ENCODE assay signal across 13 cellular contexts in the genomic region with DNA sequence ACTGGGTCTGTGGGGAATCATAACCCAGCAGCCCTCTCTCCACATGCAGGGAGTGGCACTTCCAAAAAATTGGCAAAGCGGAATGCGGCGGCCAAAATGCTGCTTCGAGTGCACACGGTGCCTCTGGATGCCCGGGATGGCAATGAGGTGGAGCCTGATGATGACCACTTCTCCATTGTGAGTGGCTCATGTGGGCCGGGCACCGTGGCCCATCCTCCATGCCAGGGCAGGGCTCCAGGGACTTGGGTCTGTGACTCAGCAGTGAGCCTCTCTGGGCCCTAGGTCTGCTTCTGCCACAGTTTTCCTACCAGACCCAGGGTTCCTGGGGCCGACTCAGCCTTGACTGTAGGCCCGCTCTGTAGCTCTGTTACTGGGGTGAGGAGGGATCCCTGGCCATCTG. TPM values are rescaled to one million over a fixed set of nuclear protein-coding genes. Genes with fewer than 3 reads are reported as not detected.
DNase-seq lines count a peak whose midpoint lies in the region; ATAC-seq and TF ChIP-seq lines count a peak whose summit lies in the region.
"Had no signal": no experiment of that assay in that cellular context is flagged by ENCODE, and none has a peak within 500 bp of the region (broad histone marks: within the 10 kb centered on the region; RNA-seq: fewer than 3 reads in every experiment).

No MANE protein-coding gene starts in this region.

- no peak overlapping the region for H3K27ac ChIP-seq in BLaER1

- H3K9me3 Mint-ChIP-seq in HFFc6 (no peaks in the 10 kb centered on the region), chondrocyte (ENCODE audit: low read depth) (no peaks in the 10 kb centered on the region)
- H3K9me3 Mint-ChIP-seq in activated CD4-positive, alpha-beta T cell treated with anti-CD3 and anti-CD28 coated beads for 36 hours (ENCODE audit: low read depth), result no peaks in the 10 kb centered on the region
- H3K9me3 Mint-ChIP-seq: T-helper 2 cell treated with Interferon-gamma antibody and Interleukin-4, amounts not matched to agents 5 μg/mL and 100 μg/mL, for 36 hours had no signal

- POLR2A ChIA-PET in activated CD4-positive, alpha-beta T cell treated with anti-CD3 and anti-CD28 coated beads for 36 hours (lab: Charles Lee), result interaction anchor here (0.6 kb wide), 1 partner anchor 277 kb away, joined by 3 read pairs; no protein-coding TSS in a partner anchor

- CTCF ChIA-PET in activated CD4-positive, alpha-beta T cell treated with anti-CD3 and anti-CD28 coated beads for 36 hours (lab: Charles Lee), result interaction anchor here (0.6 to 2.0 kb wide), 3 partner anchors 10 to 184 kb away, joined by 3 to 5 read pairs (median 5); partner anchors contain the start of gene AAAS

- no peak overlapping the region for H3K4me2 ChIP-seq in BLaER1

- H3K9me3 ChIP-seq in BLaER1, result no peaks in the 10 kb centered on the region

- intact Hi-C loops in activated CD4-positive, alpha-beta T cell treated with anti-CD3 and anti-CD28 coated beads for 36 hours (cut with DNase I, micrococcal nuclease), result no loop called here

- peaks cover 59% of the 10 kb centered on the region for H3K36me3 ChIP-seq in BLaER1

- H3K4me3 ChIP-seq in BLaER1, result no peak overlapping the region

- no peak for ATAC-seq in HG02571 (IDR thresholded peaks at IDR 0.05; ENCODE audit: unreplicated experiment)
- no peak for ATAC-seq in activated CD4-positive, alpha-beta T cell treated with anti-CD3 and anti-CD28 coated beads for 36 hours
- ATAC-seq: activated CD8-positive, alpha-beta memory T cell treated with anti-CD3 and anti-CD28 coated beads, Interleukin-2, amount 10 ng/mL, durations not matched to agents 7 days and 5 days had no signal

- no peak for TF ChIP-seq CTCF in HFFc6 (IDR thresholded peaks at IDR 0.05)
- TF ChIP-seq CTCF in chondrocyte (IDR thresholded peaks at IDR 0.05), result no peak

- DNase-seq in HFFc6 (no peak), chondrocyte (ENCODE audit: low spot score) (no peak), occipital lobe (lab: John Stamatoyannopoulos, UW) (peak; percentile 46), NCI-H2227 treated with DMSO at 0.1 percent for 48 hours (lab: John Stamatoyannopoulos, UW) (no peak), AML-193 (lab: John Stamatoyannopoulos, UW) (no peak)
- DNase-seq in activated CD4-positive, alpha-beta T cell treated with anti-CD3 and anti-CD28 coated beads for 36 hours, result no peak
- DNase-seq: activated CD8-positive, alpha-beta memory T cell treated with anti-CD3 and anti-CD28 coated beads, Interleukin-2, amount 10 ng/mL, durations not matched to agents 7 days and 5 days; cerebellar nuclear complex; NCI-H1436 treated with DMSO at 0.1 percent for 48 hours; small intestine had no signal

- H3K27ac Mint-ChIP-seq in HFFc6 (peak overlapping the region; percentile 79), chondrocyte (ENCODE audit: unreplicated experiment) (peak overlapping the region; percentile 87)
- no peak overlapping the region for H3K27ac Mint-ChIP-seq in activated CD4-positive, alpha-beta T cell treated with anti-CD3 and anti-CD28 coated beads for 36 hours
- H3K27ac Mint-ChIP-seq: activated CD8-positive, alpha-beta memory T cell treated with anti-CD3 and anti-CD28 coated beads, Interleukin-2, amount 10 ng/mL, durations not matched to agents 7 days and 5 days had no signal

- peaks cover 32% of the 10 kb centered on the region for H3K4me1 ChIP-seq in BLaER1

- H3K9ac ChIP-seq in BLaER1, result 0 out of 2 replicates have a peak overlapping the region, but pooled peaks have one; percentile 15

- no peak overlapping the region for H3K4me3 Mint-ChIP-seq in HFFc6
- no peak overlapping the region for H3K4me3 Mint-ChIP-seq in chondrocyte (ENCODE audit: unreplicated experiment)
- no peak overlapping the region for H3K4me3 Mint-ChIP-seq in activated CD4-positive, alpha-beta T cell treated with anti-CD3 and anti-CD28 coated beads for 36 hours
- H3K4me3 Mint-ChIP-seq: activated CD8-positive, alpha-beta memory T cell treated with anti-CD3 and anti-CD28 coated beads, Interleukin-2, amount 10 ng/mL, durations not matched to agents 7 days and 5 days; T-helper 2 cell treated with Interferon-gamma antibody and Interleukin-4, amounts not matched to agents 5 μg/mL and 100 μg/mL, for 36 hours had no signal

- peaks cover 42% of the 10 kb centered on the region for H3K4me1 Mint-ChIP-seq in HFFc6 (ENCODE audit: low read depth)
- H3K4me1 Mint-ChIP-seq in chondrocyte (ENCODE audit: low read depth), result peaks cover 44% of the 10 kb centered on the region
- peaks cover 21% of the 10 kb centered on the region for H3K4me1 Mint-ChIP-seq in activated CD4-positive, alpha-beta T cell treated with anti-CD3 and anti-CD28 coated beads for 36 hours

- peaks cover 15% of the 10 kb centered on the region for H3K36me3 Mint-ChIP-seq in HFFc6 (ENCODE audit: low read depth)
- H3K36me3 Mint-ChIP-seq in chondrocyte (ENCODE audit: low read depth), result peaks cover 3% of the 10 kb centered on the region
- H3K36me3 Mint-ChIP-seq in activated CD4-positive, alpha-beta T cell treated with anti-CD3 and anti-CD28 coated beads for 36 hours (ENCODE audit: low read depth), result peaks cover 4% of the 10 kb centered on the region

- no peaks in the 10 kb centered on the region for H4K20me1 ChIP-seq in BLaER1

- no peaks in the 10 kb centered on the region for H3K27me3 ChIP-seq in BLaER1

- H3K27me3 Mint-ChIP-seq in HFFc6 (ENCODE audit: insufficient read depth) (peaks cover 5% of the 10 kb centered on the region), chondrocyte (ENCODE audit: low read depth) (no peaks in the 10 kb centered on the region)
- no peaks in the 10 kb centered on the region for H3K27me3 Mint-ChIP-seq in activated CD4-positive, alpha-beta T cell treated with anti-CD3 and anti-CD28 coated beads for 36 hours
- H3K27me3 Mint-ChIP-seq: activated CD8-positive, alpha-beta memory T cell treated with anti-CD3 and anti-CD28 coated beads, Interleukin-2, amount 10 ng/mL, durations not matched to agents 7 days and 5 days had no signal

RNA-seq across cellular contexts. Expression of gene NPFF, which starts 2.2 kb away (rescaled TPM):
- total RNA-seq in HFFc6 (2021; fragmentation: NEBNext Ultra II Directional; extraction: Animal tissue kit (Norgen Biotek cat#: 25700)), result not detected
- total RNA-seq in chondrocyte (0.92 TPM in 1 of 3 replicates, not detected in the others), occipital lobe (not detected)
- not detected for total RNA-seq in activated CD4-positive, alpha-beta T cell treated with anti-CD3 and anti-CD28 coated beads for 36 hours
- total RNA-seq: activated CD8-positive, alpha-beta memory T cell treated with anti-CD3 and anti-CD28 coated beads, Interleukin-2, amount 10 ng/mL, durations not matched to agents 7 days and 5 days had no signal

RNA-seq across cellular contexts. Expression of gene TARBP2, which starts 4.0 kb away (rescaled TPM):
- 10 to 100 TPM; 35.1 to 41.7 (median 37.1) TPM for total RNA-seq in HFFc6 (2021; fragmentation: NEBNext Ultra II Directional; extraction: Animal tissue kit (Norgen Biotek cat#: 25700))
- total RNA-seq in chondrocyte, result 23.5 to 34.0 TPM (median 24.1 TPM) in 3 replicates
- 28.1 TPM for total RNA-seq in occipital lobe
- total RNA-seq in activated CD4-positive, alpha-beta T cell treated with anti-CD3 and anti-CD28 coated beads for 36 hours, result 10 to 100 TPM; 28.3 to 30.2 TPM

RNA-seq across cellular contexts. Expression of gene MAP3K12, which starts 5.8 kb away (rescaled TPM):
- total RNA-seq in HFFc6 (2021; fragmentation: NEBNext Ultra II Directional; extraction: Animal tissue kit (Norgen Biotek cat#: 25700)), result 10 to 100 TPM; 21.2 to 26.5 (median 23.5) TPM
- 25.5 to 30.6 TPM (median 26.9 TPM) in 3 replicates for total RNA-seq in chondrocyte
- total RNA-seq in occipital lobe, result 30.9 TPM
- total RNA-seq in activated CD4-positive, alpha-beta T cell treated with anti-CD3 and anti-CD28 coated beads for 36 hours, result 10 to 100 TPM; 12.6 to 13.8 TPM

RNA-seq across cellular contexts. Expression of gene PCBP2, which starts 53.2 kb away (rescaled TPM):
- total RNA-seq in HFFc6 (2021; fragmentation: NEBNext Ultra II Directional; extraction: Animal tissue kit (Norgen Biotek cat#: 25700)), result 100 to 1,000 TPM; 763 to 969 (median 874) TPM
- total RNA-seq in chondrocyte, result 601 to 638 TPM (median 611 TPM) in 3 replicates
- total RNA-seq in occipital lobe, result 181 TPM
- total RNA-seq in activated CD4-positive, alpha-beta T cell treated with anti-CD3 and anti-CD28 coated beads for 36 hours, result 100 to 1,000 TPM; 881 to 999 TPM
